Comparison of ENCODE assay signal across 8 cellular contexts in the genomic region with DNA sequence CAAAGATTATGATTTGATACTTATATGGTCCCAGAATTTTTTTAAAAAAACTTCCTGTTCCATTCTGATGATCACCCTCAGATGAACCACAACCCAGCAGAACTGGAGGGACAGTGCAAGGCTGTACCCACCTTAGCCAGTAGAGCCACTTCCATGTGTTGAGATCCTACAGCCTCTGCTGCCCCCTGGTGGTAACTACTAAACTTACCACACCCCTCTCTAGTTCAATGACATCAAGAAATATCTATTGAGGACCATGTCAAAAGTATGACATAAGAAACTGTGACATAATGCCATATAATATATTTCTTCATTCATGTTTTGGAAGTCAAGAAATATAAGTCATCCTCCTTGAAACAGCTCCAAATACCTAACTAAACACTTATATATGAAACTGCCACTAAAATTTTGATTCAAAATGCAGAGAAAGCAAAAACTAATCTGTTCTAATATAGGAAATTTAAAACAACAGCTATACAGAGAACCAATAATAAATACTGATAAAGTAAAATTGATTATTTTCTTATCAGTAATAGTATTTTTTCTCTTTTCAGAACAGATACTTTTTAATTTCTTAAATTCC.
A peak's percentile ranks its signal among the peaks of the same experiment; 100 is the strongest.
DNase-seq lines count a peak whose midpoint lies in the region; ATAC-seq and TF ChIP-seq lines count a peak whose summit lies in the region.

No MANE protein-coding gene starts in this region.

- H3K9me3 Mint-ChIP-seq in activated T-cell treated with anti-CD3 and anti-CD28 coated beads, Interleukin-2, amount 50 U/mL, for 72 hours = no peaks in the 10 kb centered on the region

- H3K36me3 Mint-ChIP-seq in activated T-cell treated with anti-CD3 and anti-CD28 coated beads, Interleukin-2, amount 50 U/mL, for 72 hours (ENCODE audit: insufficient read depth in 2 of 2) = no peaks in the 10 kb centered on the region

- H3K27ac ChIP-seq in neutrophil (no peak overlapping the region), suprapubic skin (no peak overlapping the region)

- DNase-seq in ELR (ENCODE audit: low read depth) (peak; percentile 81), RKO (ENCODE audit: low spot score) (peak; percentile 80), fibroblast of the aortic adventitia (ENCODE audit: low read depth) (peak; percentile 89), suprapubic skin (ENCODE audit: low spot score in 2 of 2) (peak; percentile 81 to 85)
- DNase-seq in activated T-cell treated with anti-CD3 and anti-CD28 coated beads, Interleukin-2, amount 50 U/mL, for 72 hours = peak; percentile 65 to 80

- H3K27me3 Mint-ChIP-seq in activated T-cell treated with anti-CD3 and anti-CD28 coated beads, Interleukin-2, amount 50 U/mL, for 72 hours (ENCODE audit: low read depth) = peaks cover 9% of the 10 kb centered on the region

- TF ChIP-seq EP300 in Ishikawa (IDR thresholded peaks at IDR 0.05; ENCODE audit: borderline replicate concordance) (no peak), suprapubic skin (IDR thresholded peaks at IDR 0.05) (no peak)

- TF ChIP-seq CTCF in fibroblast of the aortic adventitia (IDR thresholded peaks at IDR 0.05; ENCODE audit: insufficient read depth, low read length) = peak; percentile 84
- TF ChIP-seq CTCF in neutrophil (IDR thresholded peaks at IDR 0.05) = peak; percentile 75
- TF ChIP-seq CTCF in suprapubic skin (IDR thresholded peaks at IDR 0.05) = peak; percentile 61 to 94

- H3K27ac Mint-ChIP-seq in activated T-cell treated with anti-CD3 and anti-CD28 coated beads, Interleukin-2, amount 50 U/mL, for 72 hours = no peak overlapping the region

- peak; percentile 100 for ATAC-seq in GM21723 (IDR thresholded peaks at IDR 0.05; ENCODE audit: unreplicated experiment)
- peak; percentile 92 to 93 for ATAC-seq in activated T-cell treated with anti-CD3 and anti-CD28 coated beads, Interleukin-2, amount 50 U/mL, for 72 hours (replicated peaks in 1 of 2)

- H3K4me3 ChIP-seq in fibroblast of the aortic adventitia (ENCODE audit: low read depth, low read length) (no peak overlapping the region), neutrophil (ENCODE audit: low read depth in 1 of 2, low read length in 1 of 2) (no peak overlapping the region), suprapubic skin (no peak overlapping the region)

- H3K4me1 Mint-ChIP-seq in activated T-cell treated with anti-CD3 and anti-CD28 coated beads, Interleukin-2, amount 50 U/mL, for 72 hours (ENCODE audit: low read depth) = no peaks in the 10 kb centered on the region

- H3K36me3 ChIP-seq in neutrophil (no peaks in the 10 kb centered on the region), suprapubic skin (no peaks in the 10 kb centered on the region)

- H3K4me3 Mint-ChIP-seq in activated T-cell treated with anti-CD3 and anti-CD28 coated beads, Interleukin-2, amount 50 U/mL, for 72 hours = no peak overlapping the region

- H3K9me3 ChIP-seq in neutrophil = no peaks in the 10 kb centered on the region
- H3K9me3 ChIP-seq in suprapubic skin = no peaks in the 10 kb centered on the region

- no peak for TF ChIP-seq POLR2A in suprapubic skin (IDR thresholded peaks at IDR 0.05)

- H3K4me1 ChIP-seq in neutrophil (ENCODE audit: control insufficient read depth in 1 of 2, insufficient read depth in 1 of 2, low read depth in 1 of 2, low read length in 1 of 2) (no peaks in the 10 kb centered on the region), suprapubic skin (peaks cover 11% of the 10 kb centered on the region)

- peak; percentile 89 for TF ChIP-seq RAD21 in Ishikawa (IDR thresholded peaks at IDR 0.05; ENCODE audit: low read depth)

- no peaks in the 10 kb centered on the region for H3K27me3 ChIP-seq in neutrophil
- H3K27me3 ChIP-seq in suprapubic skin = no peaks in the 10 kb centered on the region

TF ChIP-seq in Ishikawa, 13 proteins besides CTCF, POLR2A, EP300 and RAD21:
- TF ChIP-seq, protein P1, sequence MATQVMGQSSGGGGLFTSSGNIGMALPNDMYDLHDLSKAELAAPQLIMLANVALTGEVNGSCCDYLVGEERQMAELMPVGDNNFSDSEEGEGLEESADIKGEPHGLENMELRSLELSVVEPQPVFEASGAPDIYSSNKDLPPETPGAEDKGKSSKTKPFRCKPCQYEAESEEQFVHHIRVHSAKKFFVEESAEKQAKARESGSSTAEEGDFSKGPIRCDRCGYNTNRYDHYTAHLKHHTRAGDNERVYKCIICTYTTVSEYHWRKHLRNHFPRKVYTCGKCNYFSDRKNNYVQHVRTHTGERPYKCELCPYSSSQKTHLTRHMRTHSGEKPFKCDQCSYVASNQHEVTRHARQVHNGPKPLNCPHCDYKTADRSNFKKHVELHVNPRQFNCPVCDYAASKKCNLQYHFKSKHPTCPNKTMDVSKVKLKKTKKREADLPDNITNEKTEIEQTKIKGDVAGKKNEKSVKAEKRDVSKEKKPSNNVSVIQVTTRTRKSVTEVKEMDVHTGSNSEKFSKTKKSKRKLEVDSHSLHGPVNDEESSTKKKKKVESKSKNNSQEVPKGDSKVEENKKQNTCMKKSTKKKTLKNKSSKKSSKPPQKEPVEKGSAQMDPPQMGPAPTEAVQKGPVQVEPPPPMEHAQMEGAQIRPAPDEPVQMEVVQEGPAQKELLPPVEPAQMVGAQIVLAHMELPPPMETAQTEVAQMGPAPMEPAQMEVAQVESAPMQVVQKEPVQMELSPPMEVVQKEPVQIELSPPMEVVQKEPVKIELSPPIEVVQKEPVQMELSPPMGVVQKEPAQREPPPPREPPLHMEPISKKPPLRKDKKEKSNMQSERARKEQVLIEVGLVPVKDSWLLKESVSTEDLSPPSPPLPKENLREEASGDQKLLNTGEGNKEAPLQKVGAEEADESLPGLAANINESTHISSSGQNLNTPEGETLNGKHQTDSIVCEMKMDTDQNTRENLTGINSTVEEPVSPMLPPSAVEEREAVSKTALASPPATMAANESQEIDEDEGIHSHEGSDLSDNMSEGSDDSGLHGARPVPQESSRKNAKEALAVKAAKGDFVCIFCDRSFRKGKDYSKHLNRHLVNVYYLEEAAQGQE (IDR thresholded peaks at IDR 0.05; ENCODE audit: low read depth) = no peak
- 0 out of 2 replicates have a peak, but pooled peaks have one; percentile 14 for TF ChIP-seq CREB1 (IDR thresholded peaks at IDR 0.05; ENCODE audit: low read depth)
